ENCODE assay signal across 8 cellular contexts in the genomic region with DNA sequence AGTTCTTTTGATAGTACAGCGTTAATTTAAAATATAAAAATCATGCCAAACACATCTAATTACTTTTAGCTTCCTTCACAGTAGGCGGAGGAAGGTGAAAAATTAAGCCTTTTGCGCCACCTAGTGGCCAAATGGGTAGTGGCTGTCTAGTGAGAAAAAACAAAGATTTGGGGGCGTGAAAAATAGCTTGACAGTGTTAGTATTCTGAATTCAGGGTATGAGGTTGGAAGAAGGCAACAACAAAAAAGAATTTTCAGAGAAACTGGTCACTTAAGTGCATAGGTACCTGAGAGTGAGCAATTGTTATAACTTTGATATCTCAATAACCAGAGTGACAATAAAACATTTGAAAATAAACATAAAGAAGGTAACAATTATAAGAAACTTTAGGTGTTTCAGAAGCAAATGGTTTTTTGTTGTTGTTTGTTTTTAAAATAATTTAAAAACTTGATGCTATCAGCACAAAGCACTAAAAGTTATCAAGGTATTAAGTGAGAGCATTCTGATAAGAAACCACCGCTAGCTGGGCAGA. TPM values are rescaled to one million over a fixed set of nuclear protein-coding genes. Genes with fewer than 3 reads are reported as not detected.
A peak's percentile ranks its signal among the peaks of the same experiment; 100 is the strongest.
DNase-seq lines count a peak whose midpoint lies in the region; ATAC-seq and TF ChIP-seq lines count a peak whose summit lies in the region.

No MANE protein-coding gene starts in this region.

- no peaks in the 10 kb centered on the region for H3K9me3 ChIP-seq in Caco-2
- H3K9me3 ChIP-seq in OCI-LY7 (ENCODE audit: low read length) = peaks cover 3% of the 10 kb centered on the region; the same call in 1 of the 2 replicates
- no peaks in the 10 kb centered on the region for H3K9me3 ChIP-seq in esophagus muscularis mucosa

- intact Hi-C loops in Caco-2 (cut with micrococcal nuclease; ENCODE audit: unreplicated experiment) = loop anchor here (1.0 kb wide), 3 partner anchors 30 to 71 kb away; partner anchors contain the start of gene TAP2
- intact Hi-C loops in OCI-LY7 (cut with micrococcal nuclease; ENCODE audit: unreplicated experiment) = loop anchor here (2.0 to 10.0 kb wide), 6 partner anchors 72 to 634 kb away; no protein-coding TSS in a partner anchor
- intact Hi-C loops in esophagus muscularis mucosa (cut with DNase I) = loop anchor here (5.0 kb wide), 1 partner anchor 456 kb away; no protein-coding TSS in a partner anchor

- 17% methylated on average over 5 of the region's 5 CpGs for WGBS in esophagus muscularis mucosa

- H3K27ac Mint-ChIP-seq in Caco-2 (ENCODE audit: unreplicated experiment) = no peak overlapping the region
- no peak overlapping the region for H3K27ac Mint-ChIP-seq in nephron

- TF ChIP-seq POLR2A in esophagus muscularis mucosa (IDR thresholded peaks at IDR 0.05; ENCODE audit: low read depth) = no peak

- ATAC-seq in stimulated activated naive CD8-positive, alpha-beta T cell treated with anti-CD3 and anti-CD28 coated beads, Interleukin-15, Interleukin-2, amounts not matched to agents 100 U/mL and 50 U/mL, for 24 hours = peak; percentile 74
- ATAC-seq in HG02885 (IDR thresholded peaks at IDR 0.05; ENCODE audit: poor library complexity, unreplicated experiment) = no peak

- no peaks in the 10 kb centered on the region for H3K9me2 ChIP-seq in OCI-LY7 (ENCODE audit: insufficient read depth, low read length)

- peak overlapping the region; percentile 71 for H3K4me2 ChIP-seq in OCI-LY7 (ENCODE audit: low read length)

- peak; percentile 78 to 83 for TF ChIP-seq CTCF in Caco-2 (IDR thresholded peaks at IDR 0.05; ENCODE audit: insufficient read depth in 1 of 2, low read depth in 1 of 2, low read length in 1 of 2, severe bottlenecking in 1 of 2, unreplicated experiment in 1 of 2)
- TF ChIP-seq CTCF in HL-60 (IDR thresholded peaks at IDR 0.05; ENCODE audit: insufficient read depth, low read length) = peak; percentile 74
- peak; percentile 99 for TF ChIP-seq CTCF in OCI-LY7 (conservative IDR thresholded peaks at IDR 0.05; ENCODE audit: low read length)
- peak; percentile 94 to 96 (median 95) for TF ChIP-seq CTCF in esophagus muscularis mucosa (IDR thresholded peaks at IDR 0.05)
- peak; percentile 94 to 98 (median 98) for TF ChIP-seq CTCF in nephron (IDR thresholded peaks at IDR 0.05; ENCODE audit: unreplicated experiment in 3 of 3)

- H4K20me1 ChIP-seq in OCI-LY7 (ENCODE audit: insufficient read depth, low read length) = no peaks in the 10 kb centered on the region

- POLR2A ChIA-PET in Caco-2 (lab: Charles Lee) = interaction anchor here (0.6 to 1.1 kb wide), 2 partner anchors 30 to 73 kb away, joined by 4 read pairs; partner anchors contain the start of gene TAP2
- POLR2A ChIA-PET in OCI-LY7 (lab: Charles Lee) = interaction anchor here (0.6 to 3.1 kb wide), 22 partner anchors 9 to 462 kb away, joined by 3 to 22 read pairs (median 4); partner anchors contain the start of genes BTNL2, HLA-DRA, PSMB8 and TAP1

- H3K27me3 ChIP-seq in Caco-2 (replicated peaks; ENCODE audit: control insufficient read depth, insufficient read depth, low read length) = no peaks in the 10 kb centered on the region; the same call in 1 of the 2 replicates
- H3K27me3 ChIP-seq in HL-60 (ENCODE audit: insufficient read depth, poor library complexity, severe bottlenecking) = no peaks in the 10 kb centered on the region
- H3K27me3 ChIP-seq in esophagus muscularis mucosa = peaks cover 0 to 7% (median 2%) of the 10 kb centered on the region in 4 donors

- H3K36me3 ChIP-seq in Caco-2 (ENCODE audit: control insufficient read depth, insufficient read depth, low read length) (no peaks in the 10 kb centered on the region), OCI-LY7 (ENCODE audit: insufficient read depth, low read length) (peaks cover 10% of the 10 kb centered on the region), esophagus muscularis mucosa (no peaks in the 10 kb centered on the region)

- peaks cover 9% of the 10 kb centered on the region; the same call in 1 of the 2 replicates for H3K4me1 ChIP-seq in Caco-2
- peaks cover 45% of the 10 kb centered on the region for H3K4me1 ChIP-seq in OCI-LY7 (ENCODE audit: insufficient read depth, low read length, poor library complexity, severe bottlenecking)
- H3K4me1 ChIP-seq in esophagus muscularis mucosa = peaks cover 0 to 7% (median 2%) of the 10 kb centered on the region in 4 donors

- H3K9me3 Mint-ChIP-seq in Caco-2 (ENCODE audit: unreplicated experiment) = no peaks in the 10 kb centered on the region
- H3K9me3 Mint-ChIP-seq in nephron = peaks cover 4% of the 10 kb centered on the region

- H3K27ac ChIP-seq in HL-60 (replicated peaks) (no peak overlapping the region), OCI-LY7 (ENCODE audit: low read depth, low read length, poor library complexity, severe bottlenecking) (peak overlapping the region; percentile 94), esophagus muscularis mucosa (replicated peaks in 1 of 4) (no peak overlapping the region)

- H3K4me3 Mint-ChIP-seq in Caco-2 (ENCODE audit: unreplicated experiment) (no peak overlapping the region), nephron (no peak overlapping the region)

- H3K36me3 Mint-ChIP-seq in Caco-2 (ENCODE audit: insufficient read depth, unreplicated experiment) (no peaks in the 10 kb centered on the region), nephron (ENCODE audit: low read depth) (no peaks in the 10 kb centered on the region)

- H3K27me3 Mint-ChIP-seq in Caco-2 (ENCODE audit: insufficient read depth, unreplicated experiment) (peaks cover 15% of the 10 kb centered on the region), nephron (ENCODE audit: low read depth) (peaks cover 68% of the 10 kb centered on the region)

- CTCF ChIA-PET in Caco-2 (lab: Charles Lee) (interaction anchor here (0.6 to 4.3 kb wide), 20 partner anchors 9 to 116 kb away, joined by 3 to 121 read pairs (median 5); partner anchors contain the start of genes HLA-DMA, PSMB9, TAP1 and TAP2), OCI-LY7 (lab: Charles Lee; ENCODE audit: unreplicated experiment) (interaction anchor here (0.7 to 3.2 kb wide), 7 partner anchors 11 to 116 kb away, joined by 3 to 35 read pairs (median 6); partner anchors contain the start of genes PSMB9, TAP1 and TAP2)

- peak overlapping the region; percentile 83 for H2AFZ ChIP-seq in OCI-LY7 (ENCODE audit: low read length)

- no TSS peak for BruUV-seq in Caco-2 (replicated peaks; lab: Mats Ljungman, UMichigan)
- no TSS peak for BruUV-seq in OCI-LY7 (replicated peaks; lab: Mats Ljungman, UMichigan)

- DNase-seq in Caco-2 (peak; percentile 61 to 73), HL-60 (ENCODE audit: low read depth in 1 of 2, low spot score in 1 of 2) (peak in 1 of 2 experiments; percentile 72), OCI-LY7 (ENCODE audit: low spot score) (peak; percentile 90), activated T-cell treated with anti-CD3 and anti-CD28 coated beads for 1 hour (ENCODE audit: low read depth) (peak; percentile 92), esophagus muscularis mucosa (ENCODE audit: extremely low spot score) (peak; percentile 93)
- DNase-seq in stimulated activated naive CD8-positive, alpha-beta T cell treated with anti-CD3 and anti-CD28 coated beads, Interleukin-15, Interleukin-2, amounts not matched to agents 100 U/mL and 50 U/mL, for 24 hours = peak; percentile 88

- no peak for TF ChIP-seq EP300 in esophagus muscularis mucosa (IDR thresholded peaks at IDR 0.05)

- H3K4me1 Mint-ChIP-seq in Caco-2 (ENCODE audit: low read depth, unreplicated experiment) (no peaks in the 10 kb centered on the region), nephron (no peaks in the 10 kb centered on the region)

- H3K4me3 ChIP-seq in Caco-2 (ENCODE audit: low read depth, low read length) = no peak overlapping the region
- H3K4me3 ChIP-seq in HL-60 (replicated peaks; ENCODE audit: insufficient read depth, low read length) = no peak overlapping the region
- H3K4me3 ChIP-seq in OCI-LY7 (ENCODE audit: low read depth, low read length, poor library complexity, severe bottlenecking) = peak overlapping the region; percentile 51
- no peak overlapping the region for H3K4me3 ChIP-seq in esophagus muscularis mucosa

- no peaks in the 10 kb centered on the region for H3K79me2 ChIP-seq in OCI-LY7 (ENCODE audit: insufficient read depth, low read depth, low read length)

RNA-seq across cellular contexts. Expression of gene PSMB9, which starts 14.3 kb away (rescaled TPM):
- total RNA-seq in Caco-2 (2022) (1.3 TPM in 1 of 2 replicates, not detected in the other), OCI-LY7 (2022) (193 and 207 TPM in 2 replicates), esophagus muscularis mucosa (10 to 100 TPM in 3 of 4 donors, 1 to 10 TPM in 1; 9.1 to 26.2 (median 20.5) TPM)
- total RNA-seq in OCI-LY7 (2014; rRNA removed; shearing (Covaris generic)) = 149 and 158 TPM in 2 replicates

RNA-seq across cellular contexts. Expression of gene TAP1, which starts 14.8 kb away (rescaled TPM):
- total RNA-seq in Caco-2 (2022) (2.4 and 3.7 TPM in 2 replicates), OCI-LY7 (2022) (66.3 and 75.0 TPM in 2 replicates), esophagus muscularis mucosa (10 to 100 TPM; 28.7 to 45.7 (median 34.8) TPM)
- total RNA-seq in OCI-LY7 (2014; rRNA removed; shearing (Covaris generic)) = 62.1 and 85.9 TPM in 2 replicates

RNA-seq across cellular contexts. Expression of gene PSMB8, which starts 24.5 kb away (rescaled TPM):
- 3.7 and 3.9 TPM in 2 replicates for total RNA-seq in Caco-2 (2022)
- 142 and 164 TPM in 2 replicates for total RNA-seq in OCI-LY7 (2014; rRNA removed; shearing (Covaris generic))
- total RNA-seq in OCI-LY7 (2022) = 194 and 216 TPM in 2 replicates
- 10 to 100 TPM; 25.7 to 38.4 (median 32.4) TPM for total RNA-seq in esophagus muscularis mucosa

RNA-seq across cellular contexts. Expression of gene TAP2, which starts 29.8 kb away (rescaled TPM):
- total RNA-seq in Caco-2 (2022) (10.3 and 11.9 TPM in 2 replicates), OCI-LY7 (2022) (108 and 132 TPM in 2 replicates), esophagus muscularis mucosa (10 to 100 TPM in 3 of 4 donors, 1 to 10 TPM in 1; 8.6 to 16.3 (median 13.4) TPM)
- total RNA-seq in OCI-LY7 (2014; rRNA removed; shearing (Covaris generic)) = 90.9 and 96.4 TPM in 2 replicates

RNA-seq across cellular contexts. Expression of gene HLA-DOB, which starts 51.5 kb away (rescaled TPM):
- total RNA-seq in Caco-2 (2022) (0.61 and 0.65 TPM in 2 replicates), OCI-LY7 (2022) (57.1 and 69.3 TPM in 2 replicates), esophagus muscularis mucosa (under 1 TPM in 3 of 4 donors, not detected in 1; 0.19 to 0.33 (median 0.29) TPM)
- 46.5 and 48.1 TPM in 2 replicates for total RNA-seq in OCI-LY7 (2014; rRNA removed; shearing (Covaris generic))

Comparison
In these comparisons a context has a peak if more than half of its experiments do, and no peak if none do; other contexts are left out.
1. RNA of gene PSMB9, which starts 14.3 kb away (total RNA-seq): 149 to 207 TPM in OCI-LY7; 9.1 to 26.2 TPM in esophagus muscularis mucosa and 1.3 TPM in Caco-2; every median in the first group is over 4 times any median in the second.
2. Peak in every context shown above with its lines, with median percentiles within 50 percentile points of each other: CTCF ChIP-seq.